In the genomic region with DNA sequence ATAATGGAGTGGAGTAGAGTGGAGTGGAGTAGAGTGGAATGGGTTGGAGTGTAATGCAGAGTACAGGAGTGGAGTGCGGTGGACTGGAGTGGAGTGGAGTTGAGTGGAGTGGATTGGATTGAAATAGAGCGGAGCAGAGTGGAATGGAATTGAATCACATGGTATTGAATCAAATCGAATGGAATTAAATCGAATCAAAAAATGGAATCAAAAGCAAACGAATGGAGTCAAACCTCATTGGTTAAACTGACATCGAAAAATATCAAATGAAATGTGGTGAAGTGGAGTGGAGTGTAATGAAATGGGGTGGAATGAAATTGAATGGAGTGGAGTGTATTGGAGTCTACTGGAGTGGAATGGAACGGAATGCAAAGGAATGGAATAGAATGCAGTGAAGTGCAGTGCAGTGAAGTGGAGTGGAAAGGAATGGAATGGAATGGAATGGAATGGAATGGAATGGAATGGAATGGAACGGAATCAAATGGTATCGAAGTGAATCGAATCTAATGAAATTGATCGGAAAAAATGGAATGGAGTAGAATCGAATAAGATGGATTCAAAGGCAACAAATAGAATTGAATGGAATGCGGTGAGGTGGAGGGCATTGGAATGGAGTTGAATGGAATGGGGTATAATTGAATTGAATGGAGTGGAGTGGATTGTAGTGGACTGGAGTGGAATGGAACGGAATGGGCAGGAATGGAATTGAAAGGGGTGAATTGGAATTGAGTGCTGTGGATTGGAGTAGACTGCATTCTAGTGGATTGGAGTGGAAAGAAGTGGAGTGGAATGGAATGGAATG, we compare ENCODE assay signal across 7 cellular contexts.
A peak's percentile ranks its signal among the peaks of the same experiment; 100 is the strongest.
DNase-seq lines count a peak whose midpoint lies in the region; ATAC-seq, FAIRE-seq and TF ChIP-seq lines count a peak whose summit lies in the region.
"Not testable (repeated sequence)": the region's sequence is repeated elsewhere in the genome, so short reads cannot be mapped to it uniquely, and the experiment has no call there.

No MANE protein-coding gene starts in this region.

- H3K36me3 ChIP-seq in endothelial cell of umbilical vein (ENCODE audit: control insufficient read depth in 2 of 2, extremely low read depth in 1 of 2, insufficient read depth in 2 of 2, low read length in 2 of 2); small intestine (ENCODE audit: control insufficient read depth in 2 of 2, insufficient read depth in 2 of 2, low read length in 2 of 2): not testable (repeated sequence)

- H3K9me3 ChIP-seq in endothelial cell of umbilical vein (replicated peaks; ENCODE audit: control insufficient read depth, insufficient read depth, low read length) = peaks cover 20% of the 10 kb centered on the region
- H3K9me3 ChIP-seq in small intestine (ENCODE audit: control insufficient read depth, low read depth) = not testable (repeated sequence)

- H3K4me1 Mint-ChIP-seq in T-helper 2 cell treated with Interferon-gamma antibody and Interleukin-4, amounts not matched to agents 5 μg/mL and 100 μg/mL, for 36 hours (ENCODE audit: low read depth); activated naive CD4-positive, alpha-beta T cell treated with anti-CD3 and anti-CD28 coated beads for 36 hours (ENCODE audit: low read depth): not testable (repeated sequence)

- not testable (repeated sequence) for TF ChIP-seq CTCF in endothelial cell of umbilical vein (IDR thresholded peaks at IDR 0.05; ENCODE audit: extremely low read depth in 1 of 2, insufficient read depth in 1 of 2, low read depth in 1 of 2, low read length in 2 of 2)

- not testable (repeated sequence) for H4K20me1 ChIP-seq in endothelial cell of umbilical vein (replicated peaks; ENCODE audit: control insufficient read depth, extremely low read depth, insufficient read depth, low read length)

- H3K9ac ChIP-seq in endothelial cell of umbilical vein (replicated peaks; ENCODE audit: extremely low read depth, insufficient read depth, low read length) = not testable (repeated sequence)

- intact Hi-C loops in activated naive CD4-positive, alpha-beta T cell treated with anti-CD3 and anti-CD28 coated beads for 36 hours (cut with micrococcal nuclease); endothelial cell of umbilical vein (cut with micrococcal nuclease): not testable (repeated sequence)

- ATAC-seq in HG03039 (IDR thresholded peaks at IDR 0.05; ENCODE audit: unreplicated experiment) = peak; percentile 53

- WGBS in small intestine, 3 donors = 76 to 84% (median 80%) methylated on average over 14 of the region's 14 CpGs

- H3K4me1 ChIP-seq in endothelial cell of umbilical vein (ENCODE audit: control insufficient read depth, extremely low read depth, insufficient read depth, low read length); small intestine (ENCODE audit: control insufficient read depth in 2 of 2, insufficient read depth in 1 of 2, low read depth in 1 of 2, low read length in 1 of 2): not testable (repeated sequence)

- H3K4me2 ChIP-seq in endothelial cell of umbilical vein (ENCODE audit: insufficient read depth, low read length) = not testable (repeated sequence)

- H3K4me3 ChIP-seq in endothelial cell of umbilical vein (replicated peaks in 1 of 3; ENCODE audit: insufficient read depth in 1 of 3, low read depth in 1 of 3, low read length in 3 of 3); small intestine (ENCODE audit: low read depth in 1 of 2, low read length in 2 of 2): not testable (repeated sequence)

- H2AFZ ChIP-seq in endothelial cell of umbilical vein (ENCODE audit: low read depth, low read length) = not testable (repeated sequence)

- not testable (repeated sequence) for H3K79me2 ChIP-seq in endothelial cell of umbilical vein (ENCODE audit: control insufficient read depth, insufficient read depth, low read length)

- CTCF ChIA-PET in activated naive CD4-positive, alpha-beta T cell treated with anti-CD3 and anti-CD28 coated beads for 36 hours (lab: Charles Lee); endothelial cell of umbilical vein (lab: Charles Lee): not testable (repeated sequence)

- not testable (repeated sequence) for H3K27me3 ChIP-seq in endothelial cell of umbilical vein (ENCODE audit: control insufficient read depth in 2 of 2, insufficient read depth in 2 of 2, low read length in 2 of 2); small intestine (ENCODE audit: control insufficient read depth in 2 of 2, insufficient read depth in 2 of 2, low read length in 2 of 2)

- dilution Hi-C loops in endothelial cell of umbilical vein (cut with MboI; ENCODE audit: extremely low pct_ligation_motif_present, low sequenced_read_pairs) = not testable (repeated sequence)

- TF ChIP-seq POLR2A in endothelial cell of umbilical vein (IDR thresholded peaks at IDR 0.05; ENCODE audit: low read depth, low read length) = not testable (repeated sequence)

- peaks cover 32% of the 10 kb centered on the region for H3K9me3 Mint-ChIP-seq in T-helper 2 cell treated with Interferon-gamma antibody and Interleukin-4, amounts not matched to agents 5 μg/mL and 100 μg/mL, for 36 hours
- peaks cover 35% of the 10 kb centered on the region for H3K9me3 Mint-ChIP-seq in activated naive CD4-positive, alpha-beta T cell treated with anti-CD3 and anti-CD28 coated beads for 36 hours

- DNase-seq in GM18507 (ENCODE audit: extremely low spot score, insufficient read length, low read depth) (peak; percentile 17), endothelial cell of umbilical vein (ENCODE audit: low read depth, low spot score) (peak; percentile 69), inferior parietal cortex (ENCODE audit: extremely low spot score) (peak; percentile 53), small intestine (peak; percentile 39)
- DNase-seq in T-helper 2 cell treated with Interferon-gamma antibody and Interleukin-4, amounts not matched to agents 5 μg/mL and 100 μg/mL, for 36 hours (ENCODE audit: low spot score) = peak; percentile 42
- DNase-seq in activated naive CD4-positive, alpha-beta T cell treated with anti-CD3 and anti-CD28 coated beads for 36 hours = peak; percentile 8

- not testable (repeated sequence) for H3K27ac ChIP-seq in endothelial cell of umbilical vein (ENCODE audit: insufficient read depth, low read depth, low read length); small intestine (ENCODE audit: low read depth in 1 of 2, low read length in 1 of 2)

- peaks cover 19% of the 10 kb centered on the region for H3K36me3 Mint-ChIP-seq in T-helper 2 cell treated with Interferon-gamma antibody and Interleukin-4, amounts not matched to agents 5 μg/mL and 100 μg/mL, for 36 hours (ENCODE audit: low read depth)
- H3K36me3 Mint-ChIP-seq in activated naive CD4-positive, alpha-beta T cell treated with anti-CD3 and anti-CD28 coated beads for 36 hours (ENCODE audit: low read depth) = peaks cover 27% of the 10 kb centered on the region

- not testable (repeated sequence) for H3K27me3 Mint-ChIP-seq in T-helper 2 cell treated with Interferon-gamma antibody and Interleukin-4, amounts not matched to agents 5 μg/mL and 100 μg/mL, for 36 hours (ENCODE audit: low read depth); activated naive CD4-positive, alpha-beta T cell treated with anti-CD3 and anti-CD28 coated beads for 36 hours (ENCODE audit: low read depth)

- H3K27ac Mint-ChIP-seq in T-helper 2 cell treated with Interferon-gamma antibody and Interleukin-4, amounts not matched to agents 5 μg/mL and 100 μg/mL, for 36 hours; activated naive CD4-positive, alpha-beta T cell treated with anti-CD3 and anti-CD28 coated beads for 36 hours: not testable (repeated sequence)

- POLR2A ChIA-PET in endothelial cell of umbilical vein (lab: Charles Lee) = not testable (repeated sequence)

- not testable (repeated sequence) for H3K4me3 Mint-ChIP-seq in T-helper 2 cell treated with Interferon-gamma antibody and Interleukin-4, amounts not matched to agents 5 μg/mL and 100 μg/mL, for 36 hours; activated naive CD4-positive, alpha-beta T cell treated with anti-CD3 and anti-CD28 coated beads for 36 hours

- FAIRE-seq in GM18507 (lab: Jason Lieb, UNC); endothelial cell of umbilical vein (lab: Jason Lieb, UNC); small intestine (lab: Jason Lieb, UNC): not testable (repeated sequence)

- BruUV-seq in endothelial cell of umbilical vein (replicated peaks; lab: Mats Ljungman, UMichigan) = not testable (repeated sequence)

- not testable (repeated sequence) for H3K9me1 ChIP-seq in endothelial cell of umbilical vein (replicated peaks; ENCODE audit: control insufficient read depth, extremely low read depth, insufficient read depth, low read length)

Comparison
In these comparisons a context has a peak if more than half of its experiments do, and no peak if none do; other contexts are left out.
1. DNase-seq: peak in every context shown above with its lines; median percentile 69 in endothelial cell of umbilical vein; 53 in inferior parietal cortex; 42 in T-helper 2 cell treated with Interferon-gamma antibody and Interleukin-4, amounts not matched to agents 5 μg/mL and 100 μg/mL, for 36 hours; 39 in small intestine; 17 in GM18507; 8 in activated naive CD4-positive, alpha-beta T cell treated with anti-CD3 and anti-CD28 coated beads for 36 hours.